Comparison of ENCODE assay signal across 18 cellular contexts in genomic region chr13:97372929-97373328, GRCh38.
A peak's percentile ranks its signal among the peaks of the same experiment; 100 is the strongest.
DNase-seq lines count a peak whose midpoint lies in the region; ATAC-seq and TF ChIP-seq lines count a peak whose summit lies in the region.
"Had no signal": no experiment of that assay in that cellular context is flagged by ENCODE, and none has a peak within 500 bp of the region (broad histone marks: within the 10 kb centered on the region; RNA-seq: fewer than 3 reads in every experiment).

No MANE protein-coding gene starts in this region.

- peaks cover 2% of the 10 kb centered on the region for H3K36me3 ChIP-seq in endocrine pancreas (ENCODE audit: control insufficient read depth, insufficient read depth, low read length)
- peaks cover 0 to 7% of the 10 kb centered on the region in 2 donors for H3K36me3 ChIP-seq in vagina

- H3K9me3 ChIP-seq in endocrine pancreas (ENCODE audit: control insufficient read depth, low read length) (no peaks in the 10 kb centered on the region), vagina (no peaks in the 10 kb centered on the region)
- H3K9me3 ChIP-seq: BLaER1 treated with 17β-estradiol and CSF1 and Interleukin-3, amounts not matched to agents 10 nM and 100 nM had no signal

- H3K9ac ChIP-seq in endocrine pancreas (ENCODE audit: control insufficient read depth, insufficient read depth, low read length) = peak overlapping the region; percentile 38
- H3K9ac ChIP-seq: BLaER1 treated with 17β-estradiol and CSF1 and Interleukin-3, amounts not matched to agents 10 nM and 100 nM had no signal

- TF ChIP-seq POLR2A in vagina (IDR thresholded peaks at IDR 0.05) = no peak

- H3K36me3 Mint-ChIP-seq in nephron (ENCODE audit: low read depth) = peaks cover 45% of the 10 kb centered on the region
- H3K36me3 Mint-ChIP-seq in activated naive CD4-positive, alpha-beta T cell treated with anti-CD3 and anti-CD28 coated beads, Interleukin-2, amount 10 ng/mL, durations not matched to agents 7 days and 5 days = no peaks in the 10 kb centered on the region

- H3K27ac Mint-ChIP-seq in nephron = peak overlapping the region; percentile 56 to 91 (median 86)
- no peak overlapping the region for H3K27ac Mint-ChIP-seq in activated naive CD4-positive, alpha-beta T cell treated with anti-CD3 and anti-CD28 coated beads, Interleukin-2, amount 10 ng/mL, durations not matched to agents 7 days and 5 days
- H3K27ac Mint-ChIP-seq: CD8-positive, alpha-beta memory T cell had no signal

- peak; percentile 45 for DNase-seq in NCI-H82 (lab: John Stamatoyannopoulos, UW)
- no peak for DNase-seq in NCI-H82 treated with DMSO at 0.1 percent for 48 hours (lab: John Stamatoyannopoulos, UW; ENCODE audit: unreplicated experiment)
- DNase-seq in vagina (ENCODE audit: extremely low spot score in 2 of 2) = no peak
- DNase-seq in dedifferentiated amniotic fluid mesenchymal stem cell (ENCODE audit: extremely low spot score) = no peak
- no peak for DNase-seq in activated naive CD4-positive, alpha-beta T cell treated with anti-CD3 and anti-CD28 coated beads, Interleukin-2, amount 10 ng/mL, durations not matched to agents 7 days and 5 days
- DNase-seq: CD8-positive, alpha-beta memory T cell; GDM1; KG1; NCI-H1436 treated with DMSO at 0.1 percent for 48 hours; NCI-H2081 treated with DMSO at 0.1 percent for 48 hours; NCI-H345; NCI-H748 treated with DMSO at 0.1 percent for 48 hours had no signal

- CTCF ChIA-PET in activated naive CD4-positive, alpha-beta T cell treated with anti-CD3 and anti-CD28 coated beads, Interleukin-2, amount 10 ng/mL, durations not matched to agents 7 days and 5 days (lab: Charles Lee) = no interaction called here

- H3K9me3 Mint-ChIP-seq in nephron = no peaks in the 10 kb centered on the region
- H3K9me3 Mint-ChIP-seq in activated naive CD4-positive, alpha-beta T cell treated with anti-CD3 and anti-CD28 coated beads, Interleukin-2, amount 10 ng/mL, durations not matched to agents 7 days and 5 days = no peaks in the 10 kb centered on the region
- H3K9me3 Mint-ChIP-seq: CD8-positive, alpha-beta memory T cell had no signal

- peak overlapping the region in 1 of 3 experiments; percentile 56 for H3K4me3 Mint-ChIP-seq in nephron
- no peak overlapping the region for H3K4me3 Mint-ChIP-seq in activated naive CD4-positive, alpha-beta T cell treated with anti-CD3 and anti-CD28 coated beads, Interleukin-2, amount 10 ng/mL, durations not matched to agents 7 days and 5 days
- H3K4me3 Mint-ChIP-seq: CD8-positive, alpha-beta memory T cell had no signal

- H3K27ac ChIP-seq in vagina = peak overlapping the region; percentile 34
- H3K27ac ChIP-seq: BLaER1 treated with 17β-estradiol and CSF1 and Interleukin-3, amounts not matched to agents 10 nM and 100 nM; SK-N-MC had no signal

- no peaks in the 10 kb centered on the region for H3K27me3 ChIP-seq in endocrine pancreas (ENCODE audit: control insufficient read depth, insufficient read depth, low read length)
- H3K27me3 ChIP-seq in vagina = no peaks in the 10 kb centered on the region
- H3K27me3 ChIP-seq: BLaER1 treated with 17β-estradiol and CSF1 and Interleukin-3, amounts not matched to agents 10 nM and 100 nM had no signal

- no peak for TF ChIP-seq CTCF in nephron (IDR thresholded peaks at IDR 0.05; ENCODE audit: unreplicated experiment in 3 of 3)
- no peak for TF ChIP-seq CTCF in vagina (IDR thresholded peaks at IDR 0.05)

- H3K27me3 Mint-ChIP-seq in nephron (ENCODE audit: low read depth) = no peaks in the 10 kb centered on the region
- no peaks in the 10 kb centered on the region for H3K27me3 Mint-ChIP-seq in activated naive CD4-positive, alpha-beta T cell treated with anti-CD3 and anti-CD28 coated beads, Interleukin-2, amount 10 ng/mL, durations not matched to agents 7 days and 5 days
- H3K27me3 Mint-ChIP-seq: CD8-positive, alpha-beta memory T cell had no signal

- intact Hi-C loops in vagina (cut with DNase I) = no loop called here

- H3K4me3 ChIP-seq in endocrine pancreas (ENCODE audit: control insufficient read depth, insufficient read depth, low read length) (no peak overlapping the region), vagina (no peak overlapping the region)
- H3K4me3 ChIP-seq: BLaER1 treated with 17β-estradiol and CSF1 and Interleukin-3, amounts not matched to agents 10 nM and 100 nM; SK-N-MC had no signal

- H3K4me1 ChIP-seq in endocrine pancreas (ENCODE audit: control insufficient read depth, insufficient read depth, low read length) (no peaks in the 10 kb centered on the region), vagina (peaks cover 10% of the 10 kb centered on the region)

- H3K4me1 Mint-ChIP-seq in nephron = peaks cover 29% of the 10 kb centered on the region
- peaks cover 13% of the 10 kb centered on the region for H3K4me1 Mint-ChIP-seq in activated naive CD4-positive, alpha-beta T cell treated with anti-CD3 and anti-CD28 coated beads, Interleukin-2, amount 10 ng/mL, durations not matched to agents 7 days and 5 days

- ATAC-seq in HG03108 (IDR thresholded peaks at IDR 0.05; ENCODE audit: unreplicated experiment) = no peak
- ATAC-seq: HepG2 had no signal
